In genomic region chr12:63668028-63668799, GRCh38 we compare ENCODE assay signal across 8 cellular contexts. TPM values are rescaled to one million over a fixed set of nuclear protein-coding genes. Genes with fewer than 3 reads are reported as not detected.
DNase-seq lines count a peak whose midpoint lies in the region; ATAC-seq and TF ChIP-seq lines count a peak whose summit lies in the region.

DPY19L2 (minus strand) TSS chr12:63668493; CDS start chr12:63668393, 100 bp downstream.

- peak; percentile 81 for DNase-seq in Calu3
- peak; percentile 74 for DNase-seq in GM23338 (ENCODE audit: low spot score)
- peak; percentile 76 for DNase-seq in NCI-H1436 (lab: John Stamatoyannopoulos, UW)
- peak; percentile 35 for DNase-seq in activated CD4-positive, CD25-positive, alpha-beta regulatory T cell treated with anti-CD3 and anti-CD28 coated beads, Interleukin-2, amount 50 U/mL, for 72 hours
- peak; percentile 97 for DNase-seq in left kidney (ENCODE audit: low read depth, low spot score)
- DNase-seq in stimulated activated CD4-positive, alpha-beta T cell treated with anti-CD3 and anti-CD28 coated beads, Interleukin-1b, Interleukin-23, amount 100 ng/mL, for 48 hours: peak; percentile 58

- peaks cover 21% of the 10 kb centered on the region for H3K36me3 Mint-ChIP-seq in Calu3 (ENCODE audit: insufficient read depth, unreplicated experiment)
- no peaks in the 10 kb centered on the region for H3K36me3 Mint-ChIP-seq in GM23338 (ENCODE audit: low read depth)
- H3K36me3 Mint-ChIP-seq in dendritic cell treated with granulocyte-macrophage colony-stimulating factor and Interleukin-4, amounts not matched to agents 40 ng/mL and 50 ng/mL, for 4 days (ENCODE audit: low read depth): peaks cover 7% of the 10 kb centered on the region

- no peak for TF ChIP-seq CTCF in Calu3 (IDR thresholded peaks at IDR 0.05; ENCODE audit: unreplicated experiment)
- TF ChIP-seq CTCF in GM23338 (conservative IDR thresholded peaks at IDR 0.05; ENCODE audit: low read depth in 2 of 2): no peak

- CTCF ChIA-PET in Calu3 (lab: Charles Lee): interaction anchor here (0.6 to 1.4 kb wide), 5 partner anchors 315 to 1780 kb away, joined by 3 to 6 read pairs (median 5); no protein-coding TSS in a partner anchor

- H3K4me3 ChIP-seq in GM23338: peak within 1 kb of the TSS; percentile 85

- H3K27ac ChIP-seq in GM23338 (ENCODE audit: low read depth): no peak within 1 kb of the TSS

- peaks cover 28% of the 10 kb centered on the region for H3K27me3 ChIP-seq in GM23338 (ENCODE audit: insufficient read depth)

- ATAC-seq in GM23338 (peak; percentile 90), GM21737 (IDR thresholded peaks at IDR 0.05; ENCODE audit: unreplicated experiment) (no peak)

- H3K9me2 ChIP-seq in GM23338 (ENCODE audit: insufficient read depth): no peaks in the 10 kb centered on the region

- no peaks in the 10 kb centered on the region for H3K36me3 ChIP-seq in GM23338 (ENCODE audit: insufficient read depth)

- BruUV-seq in Calu3 (replicated peaks; lab: Mats Ljungman, UMichigan): no TSS peak

- peak within 1 kb of the TSS; percentile 93 for H3K4me2 ChIP-seq in GM23338

- H3K9me3 Mint-ChIP-seq in Calu3 (ENCODE audit: low read depth, unreplicated experiment): no peaks in the 10 kb centered on the region
- H3K9me3 Mint-ChIP-seq in GM23338: no peaks in the 10 kb centered on the region
- H3K9me3 Mint-ChIP-seq in dendritic cell treated with granulocyte-macrophage colony-stimulating factor and Interleukin-4, amounts not matched to agents 40 ng/mL and 50 ng/mL, for 4 days: no peaks in the 10 kb centered on the region

- H2AFZ ChIP-seq in GM23338: peak within 1 kb of the TSS; percentile 99

- H3F3A ChIP-seq in GM23338 (replicated peaks; ENCODE audit: low read depth): no peaks in the 10 kb centered on the region

- no peaks in the 10 kb centered on the region for H4K20me1 ChIP-seq in GM23338 (replicated peaks; ENCODE audit: insufficient read depth)

- peaks cover 13% of the 10 kb centered on the region for H3K27me3 Mint-ChIP-seq in Calu3 (ENCODE audit: unreplicated experiment)
- peaks cover 22% of the 10 kb centered on the region for H3K27me3 Mint-ChIP-seq in GM23338 (ENCODE audit: insufficient read depth, low read depth, poor library complexity)
- peaks cover 28% of the 10 kb centered on the region for H3K27me3 Mint-ChIP-seq in dendritic cell treated with granulocyte-macrophage colony-stimulating factor and Interleukin-4, amounts not matched to agents 40 ng/mL and 50 ng/mL, for 4 days

- H3K79me2 ChIP-seq in GM23338 (replicated peaks; ENCODE audit: insufficient read depth): no peaks in the 10 kb centered on the region

- intact Hi-C loops in Calu3 (cut with micrococcal nuclease; ENCODE audit: unreplicated experiment): loop anchor here (2.0 to 10.0 kb wide), 2 partner anchors 349 to 587 kb away; no protein-coding TSS in a partner anchor
- intact Hi-C loops in dendritic cell treated with granulocyte-macrophage colony-stimulating factor and Interleukin-4, amounts not matched to agents 40 ng/mL and 50 ng/mL, for 4 days (cut with micrococcal nuclease): no loop called here

- H3K4me1 Mint-ChIP-seq in Calu3 (ENCODE audit: low read depth, unreplicated experiment) (peaks cover 26% of the 10 kb centered on the region), GM23338 (peaks cover 15% of the 10 kb centered on the region)
- peaks cover 21% of the 10 kb centered on the region for H3K4me1 Mint-ChIP-seq in dendritic cell treated with granulocyte-macrophage colony-stimulating factor and Interleukin-4, amounts not matched to agents 40 ng/mL and 50 ng/mL, for 4 days (ENCODE audit: low read depth)

- H3K4me3 Mint-ChIP-seq in Calu3 (ENCODE audit: low read depth, unreplicated experiment) (peak within 1 kb of the TSS; percentile 74), GM23338 (peak within 1 kb of the TSS; percentile 82)
- H3K4me3 Mint-ChIP-seq in dendritic cell treated with granulocyte-macrophage colony-stimulating factor and Interleukin-4, amounts not matched to agents 40 ng/mL and 50 ng/mL, for 4 days: peak within 1 kb of the TSS; percentile 84

- peaks cover 7% of the 10 kb centered on the region; the same call in 1 of the 2 replicates for H3K4me1 ChIP-seq in GM23338 (ENCODE audit: insufficient read depth)

- H3K27ac Mint-ChIP-seq in Calu3 (ENCODE audit: unreplicated experiment): peak within 1 kb of the TSS; percentile 61
- peak within 1 kb of the TSS; percentile 80; the same call in 1 of the 2 replicates for H3K27ac Mint-ChIP-seq in GM23338
- peak within 1 kb of the TSS; percentile 31 for H3K27ac Mint-ChIP-seq in dendritic cell treated with granulocyte-macrophage colony-stimulating factor and Interleukin-4, amounts not matched to agents 40 ng/mL and 50 ng/mL, for 4 days

TF ChIP-seq in GM23338, 12 proteins besides CTCF, POLR2A, EP300 and RAD21 (continues in another document):
- TF ChIP-seq EZH2phosphoT487 (IDR thresholded peaks at IDR 0.05; ENCODE audit: unreplicated experiment): no peak
- TF ChIP-seq ETS1 (IDR thresholded peaks at IDR 0.05): no peak
- peak; percentile 49 for TF ChIP-seq POLR2AphosphoS5 (IDR thresholded peaks at IDR 0.05; ENCODE audit: low read depth)
- TF ChIP-seq ZNF114 (CRISPR knock-in tag; IDR thresholded peaks at IDR 0.05): no peak
- peak; percentile 25 for TF ChIP-seq EZH2 (IDR thresholded peaks at IDR 0.05; ENCODE audit: low read depth, unreplicated experiment)
- 0 out of 2 replicates have a peak, but pooled peaks have one; percentile 12 for TF ChIP-seq CREB1 (CRISPR knock-in tag; IDR thresholded peaks at IDR 0.05; ENCODE audit: low read depth)
- no peak for TF ChIP-seq REST (IDR thresholded peaks at IDR 0.05; ENCODE audit: unreplicated experiment)

RNA-seq across cellular contexts. Expression of gene DPY19L2, which starts in this region (rescaled TPM):
- total RNA-seq in Calu3 (2022): 9.2 and 10.1 TPM in 2 replicates
- 8.0 and 10.8 TPM in 2 replicates for total RNA-seq in GM23338 (2014; rRNA removed; shearing (Covaris generic))
- polyA plus RNA-seq in GM23338 (2016; fragmentation: Nextera tagmentation; extraction: Ambion mirVana): 3.0 and 4.3 TPM in 2 replicates

Comparison
In these comparisons a context has a peak if more than half of its experiments do, and no peak if none do; other contexts are left out.
1. DNase-seq: peak in every context shown above with its lines; median percentile 97 in left kidney; 81 in Calu3; 76 in NCI-H1436; 74 in GM23338; 58 in stimulated activated CD4-positive, alpha-beta T cell treated with anti-CD3 and anti-CD28 coated beads, Interleukin-1b, Interleukin-23, amount 100 ng/mL, for 48 hours; 35 in activated CD4-positive, CD25-positive, alpha-beta regulatory T cell treated with anti-CD3 and anti-CD28 coated beads, Interleukin-2, amount 50 U/mL, for 72 hours.